In the genomic region with DNA sequence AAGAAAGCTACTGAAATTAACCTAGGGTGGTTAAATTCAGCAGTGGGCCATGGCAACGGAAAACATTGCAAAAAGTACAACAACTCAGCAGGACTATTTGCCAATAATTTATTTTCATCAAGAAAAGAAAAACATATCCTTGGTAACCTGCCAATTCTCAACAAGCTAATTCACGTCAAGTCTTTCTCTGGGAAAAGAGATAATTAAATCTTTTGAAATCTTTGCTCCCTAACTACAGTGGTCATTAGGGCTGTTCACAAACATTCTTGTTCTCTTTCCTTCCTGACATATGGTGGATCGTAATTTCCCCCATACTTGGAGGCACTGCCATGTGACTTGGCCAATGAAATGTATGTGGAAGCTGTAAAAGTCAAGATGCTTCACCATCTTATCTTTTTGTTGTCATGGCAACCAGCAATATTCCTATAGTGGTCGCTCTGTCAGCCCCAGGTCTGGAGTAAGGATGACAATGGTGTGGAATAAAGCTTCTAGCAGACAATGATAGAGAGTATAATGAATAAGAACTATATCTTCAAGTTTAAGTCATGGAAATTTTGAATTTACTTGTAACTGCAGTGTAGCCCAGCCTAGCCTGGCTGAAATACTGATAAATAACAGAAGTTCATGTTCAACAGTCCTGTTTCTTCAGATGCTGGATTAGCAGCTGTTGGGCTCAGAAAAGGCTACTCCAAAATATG, we compare ENCODE assay signal across 2 cellular contexts.
TF ChIP-seq lines count a peak whose summit lies in the region.

No MANE protein-coding gene starts in this region.

TF ChIP-seq in SK-N-SH treated with all-trans-retinoic acid at 6 μM for 48 hours, 23 proteins besides CTCF, POLR2A, EP300 and RAD21 (continued from another document):
- TF ChIP-seq, protein P1, sequence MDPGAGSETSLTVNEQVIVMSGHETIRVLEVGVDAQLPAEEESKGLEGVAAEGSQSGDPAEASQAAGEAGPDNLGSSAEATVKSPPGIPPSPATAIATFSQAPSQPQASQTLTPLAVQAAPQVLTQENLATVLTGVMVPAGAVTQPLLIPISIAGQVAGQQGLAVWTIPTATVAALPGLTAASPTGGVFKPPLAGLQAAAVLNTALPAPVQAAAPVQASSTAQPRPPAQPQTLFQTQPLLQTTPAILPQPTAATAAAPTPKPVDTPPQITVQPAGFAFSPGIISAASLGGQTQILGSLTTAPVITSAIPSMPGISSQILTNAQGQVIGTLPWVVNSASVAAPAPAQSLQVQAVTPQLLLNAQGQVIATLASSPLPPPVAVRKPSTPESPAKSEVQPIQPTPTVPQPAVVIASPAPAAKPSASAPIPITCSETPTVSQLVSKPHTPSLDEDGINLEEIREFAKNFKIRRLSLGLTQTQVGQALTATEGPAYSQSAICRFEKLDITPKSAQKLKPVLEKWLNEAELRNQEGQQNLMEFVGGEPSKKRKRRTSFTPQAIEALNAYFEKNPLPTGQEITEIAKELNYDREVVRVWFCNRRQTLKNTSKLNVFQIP (CRISPR knock-in tag; IDR thresholded peaks at IDR 0.05; ENCODE audit: borderline replicate concordance, low read depth) = no peak
- TF ChIP-seq SNAI2 (CRISPR knock-in tag; IDR thresholded peaks at IDR 0.05) = 0 out of 2 replicates have a peak, but pooled peaks have one; percentile 55
- peak; percentile 74 for TF ChIP-seq ISL1 (CRISPR knock-in tag; IDR thresholded peaks at IDR 0.05)
- TF ChIP-seq OSR1 (CRISPR knock-in tag; IDR thresholded peaks at IDR 0.05) = no peak
- TF ChIP-seq, protein P2, sequence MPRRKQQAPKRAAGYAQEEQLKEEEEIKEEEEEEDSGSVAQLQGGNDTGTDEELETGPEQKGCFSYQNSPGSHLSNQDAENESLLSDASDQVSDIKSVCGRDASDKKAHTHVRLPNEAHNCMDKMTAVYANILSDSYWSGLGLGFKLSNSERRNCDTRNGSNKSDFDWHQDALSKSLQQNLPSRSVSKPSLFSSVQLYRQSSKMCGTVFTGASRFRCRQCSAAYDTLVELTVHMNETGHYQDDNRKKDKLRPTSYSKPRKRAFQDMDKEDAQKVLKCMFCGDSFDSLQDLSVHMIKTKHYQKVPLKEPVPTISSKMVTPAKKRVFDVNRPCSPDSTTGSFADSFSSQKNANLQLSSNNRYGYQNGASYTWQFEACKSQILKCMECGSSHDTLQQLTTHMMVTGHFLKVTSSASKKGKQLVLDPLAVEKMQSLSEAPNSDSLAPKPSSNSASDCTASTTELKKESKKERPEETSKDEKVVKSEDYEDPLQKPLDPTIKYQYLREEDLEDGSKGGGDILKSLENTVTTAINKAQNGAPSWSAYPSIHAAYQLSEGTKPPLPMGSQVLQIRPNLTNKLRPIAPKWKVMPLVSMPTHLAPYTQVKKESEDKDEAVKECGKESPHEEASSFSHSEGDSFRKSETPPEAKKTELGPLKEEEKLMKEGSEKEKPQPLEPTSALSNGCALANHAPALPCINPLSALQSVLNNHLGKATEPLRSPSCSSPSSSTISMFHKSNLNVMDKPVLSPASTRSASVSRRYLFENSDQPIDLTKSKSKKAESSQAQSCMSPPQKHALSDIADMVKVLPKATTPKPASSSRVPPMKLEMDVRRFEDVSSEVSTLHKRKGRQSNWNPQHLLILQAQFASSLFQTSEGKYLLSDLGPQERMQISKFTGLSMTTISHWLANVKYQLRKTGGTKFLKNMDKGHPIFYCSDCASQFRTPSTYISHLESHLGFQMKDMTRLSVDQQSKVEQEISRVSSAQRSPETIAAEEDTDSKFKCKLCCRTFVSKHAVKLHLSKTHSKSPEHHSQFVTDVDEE (CRISPR knock-in tag; IDR thresholded peaks at IDR 0.05) = no peak
- TF ChIP-seq TOX (CRISPR knock-in tag; IDR thresholded peaks at IDR 0.05; ENCODE audit: borderline replicate concordance) = no peak; the same call in 1 of the 2 replicates
- no peak for TF ChIP-seq ARNTL (CRISPR knock-in tag; IDR thresholded peaks at IDR 0.05; ENCODE audit: borderline replicate concordance, low read depth)
- TF ChIP-seq, protein P3, sequence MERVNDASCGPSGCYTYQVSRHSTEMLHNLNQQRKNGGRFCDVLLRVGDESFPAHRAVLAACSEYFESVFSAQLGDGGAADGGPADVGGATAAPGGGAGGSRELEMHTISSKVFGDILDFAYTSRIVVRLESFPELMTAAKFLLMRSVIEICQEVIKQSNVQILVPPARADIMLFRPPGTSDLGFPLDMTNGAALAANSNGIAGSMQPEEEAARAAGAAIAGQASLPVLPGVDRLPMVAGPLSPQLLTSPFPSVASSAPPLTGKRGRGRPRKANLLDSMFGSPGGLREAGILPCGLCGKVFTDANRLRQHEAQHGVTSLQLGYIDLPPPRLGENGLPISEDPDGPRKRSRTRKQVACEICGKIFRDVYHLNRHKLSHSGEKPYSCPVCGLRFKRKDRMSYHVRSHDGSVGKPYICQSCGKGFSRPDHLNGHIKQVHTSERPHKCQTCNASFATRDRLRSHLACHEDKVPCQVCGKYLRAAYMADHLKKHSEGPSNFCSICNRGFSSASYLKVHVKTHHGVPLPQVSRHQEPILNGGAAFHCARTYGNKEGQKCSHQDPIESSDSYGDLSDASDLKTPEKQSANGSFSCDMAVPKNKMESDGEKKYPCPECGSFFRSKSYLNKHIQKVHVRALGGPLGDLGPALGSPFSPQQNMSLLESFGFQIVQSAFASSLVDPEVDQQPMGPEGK (CRISPR knock-in tag; IDR thresholded peaks at IDR 0.05; ENCODE audit: borderline replicate concordance) = no peak
- no peak for TF ChIP-seq ZFP3 (CRISPR knock-in tag; IDR thresholded peaks at IDR 0.05)
- no peak for TF ChIP-seq TCF4 (CRISPR knock-in tag; IDR thresholded peaks at IDR 0.05; ENCODE audit: borderline replicate concordance)
- no peak for TF ChIP-seq BACH2 (CRISPR knock-in tag; IDR thresholded peaks at IDR 0.05; ENCODE audit: borderline replicate concordance)
- no peak for TF ChIP-seq PPARA (CRISPR knock-in tag; IDR thresholded peaks at IDR 0.05; ENCODE audit: borderline replicate concordance)
- no peak for TF ChIP-seq CSDC2 (CRISPR knock-in tag; IDR thresholded peaks at IDR 0.05)
- no peak for TF ChIP-seq GLIS3 (CRISPR knock-in tag; IDR thresholded peaks at IDR 0.05)

TF ChIP-seq in SK-N-SH, 30 proteins besides CTCF, POLR2A, EP300 and RAD21 (continued from another document):
- TF ChIP-seq IRF3 (IDR thresholded peaks at IDR 0.05; ENCODE audit: low read depth, low read length) (no peak), REST (IDR thresholded peaks at IDR 0.05; ENCODE audit: low read depth, low read length) (no peak), FOXM1 (IDR thresholded peaks at IDR 0.05; ENCODE audit: low read depth) (no peak), MXI1 (IDR thresholded peaks at IDR 0.05; ENCODE audit: low read depth, low read length) (no peak), TAF1 (IDR thresholded peaks at IDR 0.05; ENCODE audit: borderline replicate concordance, low read depth, low read length) (no peak), TEAD4 (IDR thresholded peaks at IDR 0.05; ENCODE audit: borderline replicate concordance, insufficient read depth) (no peak), RCOR1 (IDR thresholded peaks at IDR 0.05; ENCODE audit: low read length) (no peak), RFX5 (IDR thresholded peaks at IDR 0.05; ENCODE audit: low read length) (no peak), RXRA (IDR thresholded peaks at IDR 0.05; ENCODE audit: borderline replicate concordance, low read depth) (no peak), FOXJ3 (CRISPR knock-in tag; IDR thresholded peaks at IDR 0.05) (no peak), FOSL2 (IDR thresholded peaks at IDR 0.05; ENCODE audit: borderline replicate concordance, low read depth) (no peak), MAX (IDR thresholded peaks at IDR 0.05; ENCODE audit: low read depth) (no peak), CHD2 (IDR thresholded peaks at IDR 0.05; ENCODE audit: low read length, partially characterized antibody) (no peak), GATA2 (CRISPR knock-in tag; IDR thresholded peaks at IDR 0.05) (no peak), GABPA (IDR thresholded peaks at IDR 0.05; ENCODE audit: low read depth) (no peak), USF2 (IDR thresholded peaks at IDR 0.05; ENCODE audit: borderline replicate concordance, low read depth, low read length) (no peak), NFIC (IDR thresholded peaks at IDR 0.05; ENCODE audit: borderline replicate concordance) (no peak), ELF1 (IDR thresholded peaks at IDR 0.05) (no peak)
- TF ChIP-seq, protein P4, sequence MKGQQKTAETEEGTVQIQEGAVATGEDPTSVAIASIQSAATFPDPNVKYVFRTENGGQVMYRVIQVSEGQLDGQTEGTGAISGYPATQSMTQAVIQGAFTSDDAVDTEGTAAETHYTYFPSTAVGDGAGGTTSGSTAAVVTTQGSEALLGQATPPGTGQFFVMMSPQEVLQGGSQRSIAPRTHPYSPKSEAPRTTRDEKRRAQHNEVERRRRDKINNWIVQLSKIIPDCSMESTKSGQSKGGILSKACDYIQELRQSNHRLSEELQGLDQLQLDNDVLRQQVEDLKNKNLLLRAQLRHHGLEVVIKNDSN (IDR thresholded peaks at IDR 0.05; ENCODE audit: borderline replicate concordance, low read depth) = no peak
